16 cellular contexts compared by ENCODE assay signal in the genomic region with DNA sequence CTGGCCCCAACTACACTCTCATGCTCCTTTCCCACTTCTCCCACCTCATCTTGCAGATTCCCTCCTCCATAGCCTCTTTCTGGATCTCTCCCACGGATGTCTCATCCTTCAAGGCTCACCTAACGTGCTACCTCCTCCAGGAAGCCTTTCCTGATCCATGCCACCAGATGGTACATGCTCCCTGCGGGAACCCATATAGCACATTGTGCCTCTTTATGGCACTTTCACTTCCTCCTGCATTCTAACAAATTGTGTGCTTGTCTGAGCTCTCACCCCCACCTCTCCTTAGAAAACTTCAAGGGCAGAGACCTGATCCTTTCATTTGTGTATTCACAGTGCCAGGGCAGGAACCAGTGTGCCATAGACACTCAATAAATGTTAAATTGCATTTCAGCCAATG.
"Had no signal": no experiment of that assay in that cellular context is flagged by ENCODE, and none has a peak within 500 bp of the region (broad histone marks: within the 10 kb centered on the region; RNA-seq: fewer than 3 reads in every experiment).

No MANE protein-coding gene starts in this region.

- H3K4me3 ChIP-seq: body of pancreas, coronary artery, heart left ventricle, upper lobe of right lung had no signal

- H3K27ac ChIP-seq: body of pancreas, coronary artery, heart left ventricle, upper lobe of right lung had no signal

- H3K36me3 ChIP-seq: heart left ventricle, upper lobe of right lung had no signal

- H3K9me3 ChIP-seq: body of pancreas, heart left ventricle, upper lobe of right lung had no signal

- DNase-seq: activated CD4-positive, alpha-beta T cell treated with anti-CD3 and anti-CD28 coated beads, Interleukin-2, amount 50 U/mL, for 4 hours; activated CD8-positive, alpha-beta memory T cell treated with anti-CD3 and anti-CD28 coated beads, Interleukin-2, amount 10 ng/mL, durations not matched to agents 7 days and 5 days; activated effector memory CD4-positive, alpha-beta T cell treated with Interleukin-2 at 50 U/mL for 16 hours; activated T-cell treated with anti-CD3 and anti-CD28 coated beads, Interleukin-2, amount 50 U/mL, for 24 hours; amniotic stem cell; body of pancreas; central memory CD4-positive, alpha-beta T cell; effector CD4-positive, alpha-beta T cell; foreskin melanocyte; heart left ventricle; natural killer cell; stimulated activated CD4-positive, alpha-beta T cell treated with anti-CD3 and anti-CD28 coated beads, Interleukin-12 subunit alpha, Interleukin-12 subunit beta, amount 100 ng/mL, for 4 hours; stimulated activated CD4-positive, alpha-beta T cell treated with anti-CD3 and anti-CD28 coated beads, Interleukin-2, amount 100 ng/mL, for 48 hours; stimulated activated naive CD4-positive, alpha-beta T cell treated with Interleukin-2 at 50 U/mL for 16 hours; upper lobe of right lung had no signal

- H3K27me3 ChIP-seq: body of pancreas had no signal
